1 cellular context compared by ENCODE assay signal in genomic region chr5:161857358-161857757, GRCh38.
TF ChIP-seq lines count a peak whose summit lies in the region.

No MANE protein-coding gene starts in this region.

TF ChIP-seq in WTC11, 78 proteins besides CTCF, POLR2A, EP300 and RAD21 (continued from another document):
- TF ChIP-seq CDX4 (CRISPR knock-in tag; IDR thresholded peaks at IDR 0.05; ENCODE audit: borderline replicate concordance) = no peak
- TF ChIP-seq ESRRA (CRISPR knock-in tag; IDR thresholded peaks at IDR 0.05; ENCODE audit: borderline replicate concordance) = no peak
- TF ChIP-seq ZNF512 (CRISPR knock-in tag; IDR thresholded peaks at IDR 0.05; ENCODE audit: borderline replicate concordance) = no peak
